In the genomic region with DNA sequence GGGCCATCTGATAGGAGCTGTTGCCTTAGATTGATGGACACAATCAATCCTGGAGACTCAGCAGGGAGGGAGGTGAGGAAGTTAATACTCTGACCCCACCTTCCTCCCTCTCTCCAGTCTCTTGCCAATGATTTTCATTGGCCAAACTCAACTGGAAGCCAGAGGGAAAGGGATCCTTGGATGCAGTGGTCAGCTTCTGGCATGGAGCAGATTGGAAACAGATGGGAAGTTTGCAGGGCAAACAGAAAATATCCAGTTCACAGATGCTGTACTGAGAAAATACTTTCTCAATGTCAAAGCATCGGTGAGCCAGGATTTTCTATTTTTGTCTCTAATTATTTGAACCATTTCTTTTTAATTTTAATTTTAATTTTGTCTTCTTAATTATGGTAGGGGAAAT, we compare ENCODE assay signal across 16 cellular contexts.
DNase-seq lines count a peak whose midpoint lies in the region; TF ChIP-seq lines count a peak whose summit lies in the region.
"Had no signal": no experiment of that assay in that cellular context is flagged by ENCODE, and none has a peak within 500 bp of the region (broad histone marks: within the 10 kb centered on the region; RNA-seq: fewer than 3 reads in every experiment).

No MANE protein-coding gene starts in this region.

- no peak for TF ChIP-seq CTCF in fibroblast of mammary gland (conservative IDR thresholded peaks at IDR 0.05; ENCODE audit: control insufficient read depth, insufficient read depth, low read depth, low read length)

- peak; percentile 61 to 88 for DNase-seq in NCI-H446 (lab: John Stamatoyannopoulos, UW)
- DNase-seq in RPMI7951 (ENCODE audit: low read depth), result peak; percentile 36
- peak; percentile 1 for DNase-seq in fibroblast of mammary gland (ENCODE audit: low read depth)
- no peak for DNase-seq in GOT3 (lab: John Stamatoyannopoulos, UW)
- DNase-seq in substantia nigra (lab: John Stamatoyannopoulos, UW), result no peak
- no peak for DNase-seq in RPMI8226
- DNase-seq: CD4-positive, CD25-positive, alpha-beta regulatory T cell; CD8-positive, alpha-beta memory T cell; DMS79; EL; GDM1; GM23248; H9 had no signal

- no peak overlapping the region for H3K27ac ChIP-seq in substantia nigra (ENCODE audit: low read depth, low read length, poor library complexity, severe bottlenecking)
- H3K27ac ChIP-seq: BLaER1, C4-2B, GM23248 had no signal

- no peak overlapping the region for H3K4me3 ChIP-seq in fibroblast of mammary gland (ENCODE audit: control insufficient read depth, low read depth, low read length)
- H3K4me3 ChIP-seq: BLaER1, GM12878, GM23248 had no signal

Comparison
In these comparisons a context has a peak if more than half of its experiments do, and no peak if none do; other contexts are left out.
1. DNase-seq: peak in NCI-H446 (2 of 2), RPMI7951 (single experiment) and fibroblast of mammary gland (single experiment); none in GOT3 (single experiment), substantia nigra (0 of 49) and RPMI8226 (single experiment).